1 cellular context compared by ENCODE assay signal in the genomic region with DNA sequence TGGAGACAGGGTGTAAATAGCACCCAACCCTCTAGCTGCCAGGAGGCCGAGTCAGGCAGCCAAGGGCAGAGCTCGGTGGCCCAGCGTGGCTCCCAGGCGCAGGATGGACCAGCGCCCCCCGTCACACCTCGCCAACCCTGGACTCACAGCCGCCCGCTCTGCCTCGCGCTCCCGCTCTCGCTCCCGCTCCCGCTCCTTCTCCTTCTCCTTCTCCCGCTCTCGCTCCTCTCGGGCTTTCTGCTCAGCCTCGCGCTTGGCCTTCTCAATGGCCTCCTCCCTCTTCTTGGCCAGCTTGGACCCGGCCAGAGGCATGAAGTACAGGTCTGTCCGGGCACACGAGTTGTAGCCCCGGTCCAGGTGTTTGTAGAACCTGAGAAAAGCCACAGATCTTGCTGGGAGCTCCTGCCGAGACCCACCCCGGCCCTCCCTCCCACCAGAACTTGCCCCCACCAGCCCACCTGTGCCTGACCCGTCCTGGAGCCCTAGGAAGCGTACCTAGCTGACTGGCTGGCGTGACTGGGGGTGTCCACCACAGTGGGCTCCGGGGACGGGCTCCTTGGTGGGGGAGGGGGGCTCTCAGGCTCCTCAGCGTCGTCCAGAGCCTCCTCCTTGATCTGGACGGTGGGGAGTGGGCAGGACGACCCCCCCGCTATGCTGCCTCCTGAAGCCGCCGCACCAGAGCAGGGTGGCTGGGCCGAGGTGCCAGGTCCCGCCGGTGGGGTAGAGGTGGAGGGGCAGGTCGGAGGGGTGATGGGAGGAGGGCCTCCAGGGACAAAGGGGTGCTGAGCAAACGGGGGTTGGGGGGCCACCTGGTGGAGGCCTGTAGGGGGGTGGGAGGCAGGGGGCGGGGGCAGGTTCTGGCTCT.
TF ChIP-seq lines count a peak whose summit lies in the region.

No MANE protein-coding gene starts in this region.

TF ChIP-seq in HepG2, 621 proteins besides CTCF, POLR2A, EP300 and RAD21:
- TF ChIP-seq, protein P1, sequence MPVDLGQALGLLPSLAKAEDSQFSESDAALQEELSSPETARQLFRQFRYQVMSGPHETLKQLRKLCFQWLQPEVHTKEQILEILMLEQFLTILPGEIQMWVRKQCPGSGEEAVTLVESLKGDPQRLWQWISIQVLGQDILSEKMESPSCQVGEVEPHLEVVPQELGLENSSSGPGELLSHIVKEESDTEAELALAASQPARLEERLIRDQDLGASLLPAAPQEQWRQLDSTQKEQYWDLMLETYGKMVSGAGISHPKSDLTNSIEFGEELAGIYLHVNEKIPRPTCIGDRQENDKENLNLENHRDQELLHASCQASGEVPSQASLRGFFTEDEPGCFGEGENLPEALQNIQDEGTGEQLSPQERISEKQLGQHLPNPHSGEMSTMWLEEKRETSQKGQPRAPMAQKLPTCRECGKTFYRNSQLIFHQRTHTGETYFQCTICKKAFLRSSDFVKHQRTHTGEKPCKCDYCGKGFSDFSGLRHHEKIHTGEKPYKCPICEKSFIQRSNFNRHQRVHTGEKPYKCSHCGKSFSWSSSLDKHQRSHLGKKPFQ (CRISPR knock-in tag; IDR thresholded peaks at IDR 0.05; ENCODE audit: insufficient replicate concordance), result no peak
- no peak for TF ChIP-seq ZNF354B (CRISPR knock-in tag; IDR thresholded peaks at IDR 0.05)
- peak; percentile 48 for TF ChIP-seq RBM22 (optimal IDR thresholded peaks at IDR 0.05; ENCODE audit: low read length)
- TF ChIP-seq AGO2 (optimal IDR thresholded peaks at IDR 0.05; ENCODE audit: low read depth, low read length), result peak; percentile 57
